In the genomic region with DNA sequence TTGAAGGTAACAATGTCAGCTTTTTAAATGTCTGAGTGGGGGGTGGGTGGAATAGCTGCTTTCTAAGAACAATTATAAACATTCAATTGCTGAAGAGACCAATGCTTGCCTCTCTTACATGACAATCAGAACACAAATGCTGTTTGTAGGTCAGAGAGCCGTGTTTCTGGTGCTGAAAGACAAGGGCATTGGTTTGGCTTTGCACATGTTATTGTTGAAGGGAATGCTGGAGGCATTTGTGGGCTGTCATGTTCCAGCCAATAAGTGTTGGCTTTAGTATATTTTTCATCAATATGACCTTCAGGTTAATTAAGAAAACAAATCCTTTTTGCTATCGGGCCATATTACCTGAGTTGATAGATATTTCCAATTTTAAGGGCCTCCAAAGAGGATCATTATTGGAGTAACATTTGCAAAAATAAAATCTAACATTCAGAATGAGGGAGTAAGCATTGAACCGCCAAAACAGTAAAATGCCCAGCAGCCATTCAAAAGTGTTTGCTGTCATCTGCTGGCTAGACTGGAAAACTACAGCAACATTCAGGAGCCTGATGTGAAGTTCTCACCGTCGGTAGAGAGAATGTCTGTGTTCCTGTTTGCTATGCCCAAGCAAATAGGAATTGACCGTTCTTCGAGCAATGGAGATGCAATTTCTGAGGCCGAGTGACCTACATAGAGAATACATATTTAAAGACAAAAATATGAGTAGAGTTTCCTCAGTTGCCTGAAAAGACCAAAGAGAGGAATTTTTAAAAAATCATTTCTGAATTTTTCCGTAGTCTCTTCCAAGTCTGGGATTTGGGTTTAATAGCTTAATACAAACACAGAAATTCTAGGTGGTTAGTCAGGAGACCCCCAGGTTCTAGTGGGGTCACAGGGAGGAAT, we compare ENCODE assay signal across 8 cellular contexts.
DNase-seq lines count a peak whose midpoint lies in the region; ATAC-seq and TF ChIP-seq lines count a peak whose summit lies in the region.

No MANE protein-coding gene starts in this region.

- CTCF ChIA-PET in OCI-LY7 (lab: Charles Lee; ENCODE audit: unreplicated experiment) = no interaction called here

- DNase-seq in NCI-H1105 treated with DMSO at 0.1 percent for 48 hours (lab: John Stamatoyannopoulos, UW) (peak; percentile 31), NCI-H1105 (lab: John Stamatoyannopoulos, UW) (no peak), OCI-LY7 (ENCODE audit: low spot score) (peak; percentile 67), astrocyte of the cerebellum (ENCODE audit: low read depth) (peak; percentile 27), hepatocyte (ENCODE audit: low spot score) (peak; percentile 66), NCI-H1048 (lab: John Stamatoyannopoulos, UW) (no peak)
- DNase-seq in stimulated activated effector memory CD8-positive, alpha-beta T cell treated with anti-CD3 and anti-CD28 coated beads, Interleukin-12 subunit alpha, Interleukin-12 subunit beta, amount 100 ng/mL, for 72 hours (ENCODE audit: low spot score in 2 of 2) = no peak

- H3K4me1 ChIP-seq in OCI-LY7 (ENCODE audit: insufficient read depth, low read length, poor library complexity, severe bottlenecking) (no peaks in the 10 kb centered on the region), hepatocyte (ENCODE audit: insufficient read depth) (peaks cover 8% of the 10 kb centered on the region)

- H3K36me3 ChIP-seq in OCI-LY7 (ENCODE audit: insufficient read depth, low read length) (peaks cover 97% of the 10 kb centered on the region), hepatocyte (replicated peaks; ENCODE audit: insufficient read depth, low read depth) (no peaks in the 10 kb centered on the region)

- no TSS peak for BruUV-seq in OCI-LY7 (replicated peaks; lab: Mats Ljungman, UMichigan)

- H3K9me3 Mint-ChIP-seq in stimulated activated effector memory CD8-positive, alpha-beta T cell treated with anti-CD3 and anti-CD28 coated beads, Interleukin-12 subunit alpha, Interleukin-12 subunit beta, amount 100 ng/mL, for 72 hours = no peaks in the 10 kb centered on the region

- no peak overlapping the region for H3K4me3 Mint-ChIP-seq in stimulated activated effector memory CD8-positive, alpha-beta T cell treated with anti-CD3 and anti-CD28 coated beads, Interleukin-12 subunit alpha, Interleukin-12 subunit beta, amount 100 ng/mL, for 72 hours

- no peak overlapping the region for H2AFZ ChIP-seq in OCI-LY7 (ENCODE audit: low read length)
- no peak overlapping the region for H2AFZ ChIP-seq in hepatocyte

- H3K4me2 ChIP-seq in OCI-LY7 (ENCODE audit: low read length) (no peak overlapping the region), hepatocyte (peak overlapping the region; percentile 20)

- no peaks in the 10 kb centered on the region for H3K27me3 ChIP-seq in hepatocyte

- TF ChIP-seq CTCF in OCI-LY7 (conservative IDR thresholded peaks at IDR 0.05; ENCODE audit: low read length) (peak; percentile 94), astrocyte of the cerebellum (IDR thresholded peaks at IDR 0.05; ENCODE audit: low read depth, low read length, missing control alignments) (peak; percentile 93), hepatocyte (IDR thresholded peaks at IDR 0.05; ENCODE audit: poor library complexity) (peak; percentile 95)

- H4K20me1 ChIP-seq in OCI-LY7 (ENCODE audit: insufficient read depth, low read length) (0 out of 2 replicates have a peak, but pooled peaks cover 5% of the 10 kb centered on the region), hepatocyte (ENCODE audit: insufficient read depth, poor library complexity, severe bottlenecking) (no peaks in the 10 kb centered on the region)

- H3K4me3 ChIP-seq in OCI-LY7 (ENCODE audit: low read depth, low read length, poor library complexity, severe bottlenecking) (no peak overlapping the region), astrocyte of the cerebellum (ENCODE audit: low read depth, low read length) (no peak overlapping the region), hepatocyte (no peak overlapping the region)

- in situ Hi-C loops in astrocyte of the cerebellum (cut with HindIII; ENCODE audit: low sequenced_read_pairs) = loop anchor here (25.0 kb wide), 1 partner anchor 220 kb away; no protein-coding TSS in a partner anchor

- POLR2A ChIA-PET in OCI-LY7 (lab: Charles Lee) = no interaction called here

- H3K27ac ChIP-seq in OCI-LY7 (ENCODE audit: low read depth, low read length, poor library complexity, severe bottlenecking) (peak overlapping the region; percentile 15), hepatocyte (peak overlapping the region; percentile 1)

- H3K9me3 ChIP-seq in OCI-LY7 (ENCODE audit: low read length) = no peaks in the 10 kb centered on the region
- no peaks in the 10 kb centered on the region for H3K9me3 ChIP-seq in hepatocyte (ENCODE audit: low read depth)

- H3K79me2 ChIP-seq in OCI-LY7 (ENCODE audit: insufficient read depth, low read depth, low read length) (no peaks in the 10 kb centered on the region), hepatocyte (no peaks in the 10 kb centered on the region)

- ATAC-seq in HG03432 (IDR thresholded peaks at IDR 0.05; ENCODE audit: unreplicated experiment) = peak; percentile 70
- ATAC-seq in stimulated activated effector memory CD8-positive, alpha-beta T cell treated with anti-CD3 and anti-CD28 coated beads, Interleukin-12 subunit alpha, Interleukin-12 subunit beta, amount 100 ng/mL, for 72 hours = peak; percentile 54

- H3K36me3 Mint-ChIP-seq in stimulated activated effector memory CD8-positive, alpha-beta T cell treated with anti-CD3 and anti-CD28 coated beads, Interleukin-12 subunit alpha, Interleukin-12 subunit beta, amount 100 ng/mL, for 72 hours = peaks cover 72% of the 10 kb centered on the region

- intact Hi-C loops in OCI-LY7 (cut with micrococcal nuclease; ENCODE audit: unreplicated experiment) = loop anchor here (1.0 kb wide), 2 partner anchors 119 to 222 kb away; a partner anchor contains a TSS

- peak overlapping the region; percentile 69 for H3K27ac Mint-ChIP-seq in stimulated activated effector memory CD8-positive, alpha-beta T cell treated with anti-CD3 and anti-CD28 coated beads, Interleukin-12 subunit alpha, Interleukin-12 subunit beta, amount 100 ng/mL, for 72 hours

- H3K9me2 ChIP-seq in OCI-LY7 (ENCODE audit: insufficient read depth, low read length) (no peaks in the 10 kb centered on the region), hepatocyte (replicated peaks; ENCODE audit: insufficient read depth) (no peaks in the 10 kb centered on the region)

- 25% methylated on average over 9 of the region's 9 CpGs for WGBS in hepatocyte (ENCODE audit: low lambda C conversion rate, missing lambda C conversion rate)

- H3K4me1 Mint-ChIP-seq in stimulated activated effector memory CD8-positive, alpha-beta T cell treated with anti-CD3 and anti-CD28 coated beads, Interleukin-12 subunit alpha, Interleukin-12 subunit beta, amount 100 ng/mL, for 72 hours = peaks cover 11% of the 10 kb centered on the region

Comparison
In these comparisons a context has a peak if more than half of its experiments do, and no peak if none do; other contexts are left out.
1. DNase-seq: peak in NCI-H1105 treated with DMSO at 0.1 percent for 48 hours (single experiment), OCI-LY7 (single experiment), astrocyte of the cerebellum (single experiment) and hepatocyte (single experiment); none in NCI-H1105 (single experiment), stimulated activated effector memory CD8-positive, alpha-beta T cell treated with anti-CD3 and anti-CD28 coated beads, Interleukin-12 subunit alpha, Interleukin-12 subunit beta, amount 100 ng/mL, for 72 hours (0 of 2) and NCI-H1048 (single experiment).
2. Peak in every context shown above with its lines, with median percentiles within 50 percentile points of each other: CTCF ChIP-seq.